ENCODE assay signal across 35 cellular contexts in the genomic region with DNA sequence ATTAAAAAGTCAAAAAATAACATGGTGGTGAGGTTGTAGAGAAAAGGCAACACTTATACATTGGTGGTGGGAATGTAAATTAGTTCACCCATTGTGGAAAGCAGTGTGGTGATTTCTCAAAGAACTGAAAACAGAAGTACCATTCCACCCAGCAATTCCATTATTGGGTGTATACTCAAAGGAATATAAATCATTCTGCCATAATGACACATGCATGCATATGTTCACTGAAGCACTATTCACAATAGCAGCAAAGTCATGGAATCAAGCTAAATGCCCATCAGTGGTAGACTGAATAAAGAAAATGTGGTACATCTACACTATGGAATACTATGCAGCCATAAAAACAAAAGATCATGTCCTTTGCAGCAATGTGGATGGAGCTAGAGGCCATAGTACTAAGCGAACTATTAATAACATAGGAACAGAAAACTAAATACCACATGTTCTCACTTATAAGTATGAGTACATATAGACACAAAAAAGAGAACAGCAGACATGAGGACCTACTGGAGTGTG.
DNase-seq lines count a peak whose midpoint lies in the region; ATAC-seq, FAIRE-seq and TF ChIP-seq lines count a peak whose summit lies in the region.
"Had no signal": no experiment of that assay in that cellular context is flagged by ENCODE, and none has a peak within 500 bp of the region (broad histone marks: within the 10 kb centered on the region; RNA-seq: fewer than 3 reads in every experiment).

No MANE protein-coding gene starts in this region.

- no peaks in the 10 kb centered on the region for H3K4me1 ChIP-seq in SK-N-SH (ENCODE audit: control insufficient read depth in 1 of 2, insufficient read depth in 2 of 2, low read depth in 1 of 2, low read length in 1 of 2)
- H3K4me1 ChIP-seq in HEK293 (ENCODE audit: control insufficient read depth, insufficient read depth, low read length) = no peaks in the 10 kb centered on the region
- no peaks in the 10 kb centered on the region for H3K4me1 ChIP-seq in K562 (replicated peaks in 1 of 2; ENCODE audit: control insufficient read depth in 2 of 2, insufficient read depth in 2 of 2, low read length in 2 of 2)
- H3K4me1 ChIP-seq: A549, BE2C, Caco-2 had no signal

- no peak for DNase-seq in SK-N-SH
- DNase-seq in K562 (ENCODE audit: extremely low read depth in 1 of 4, low spot score in 3 of 4) = no peak
- DNase-seq in HFFc6 = no peak
- DNase-seq in NCI-H1417 treated with DMSO at 0.1 percent for 48 hours (lab: John Stamatoyannopoulos, UW) = no peak
- DNase-seq: 8988T; ACHN; AML-193; BE2C; C1 segment of cervical spinal cord; Caco-2; Calu3; CD4-positive, alpha-beta memory T cell; CD4-positive, alpha-beta T cell; CD4-positive, CD25-positive, alpha-beta regulatory T cell; CD8-positive, alpha-beta memory T cell; CD8-positive, alpha-beta T cell; COR-L47; DMS 273 treated with DMSO at 0.1 percent for 48 hours; DMS153; DMS53; DMS79; DMS79 treated with DMSO at 0.1 percent for 48 hours; DND-41; EL had no signal

- H3K27me3 Mint-ChIP-seq in HFFc6 (ENCODE audit: insufficient read depth) = peaks cover 2% of the 10 kb centered on the region
- H3K27me3 Mint-ChIP-seq: CD4-positive, alpha-beta T cell had no signal

- no peaks in the 10 kb centered on the region for H3K79me2 ChIP-seq in SK-N-SH (ENCODE audit: insufficient read depth)
- no peaks in the 10 kb centered on the region for H3K79me2 ChIP-seq in K562 (ENCODE audit: control insufficient read depth, insufficient read depth, low read length)

- BruUV-seq in K562 (replicated peaks; lab: Mats Ljungman, UMichigan) = no TSS peak

- H3K9ac ChIP-seq in SK-N-SH = no peak overlapping the region
- H3K9ac ChIP-seq in K562 (ENCODE audit: insufficient read depth in 1 of 2, low read depth in 2 of 2, low read length in 2 of 2) = no peak overlapping the region
- H3K9ac ChIP-seq: BLaER1; BLaER1 treated with 17β-estradiol and CSF1 and Interleukin-3, amounts not matched to agents 10 nM and 100 nM had no signal

- H3K27me3 ChIP-seq in SK-N-SH (ENCODE audit: insufficient read depth) (no peaks in the 10 kb centered on the region), K562 (ENCODE audit: control insufficient read depth in 2 of 2, insufficient read depth in 2 of 2, low read length in 2 of 2) (peaks cover 3 to 14% of the 10 kb centered on the region in 2 experiments; a peak in 2 of 5 replicates)
- H3K27me3 ChIP-seq: BE2C; BLaER1; BLaER1 treated with 17β-estradiol and CSF1 and Interleukin-3, amounts not matched to agents 10 nM and 100 nM had no signal

- TF ChIP-seq RAD21 in SK-N-SH (IDR thresholded peaks at IDR 0.05; ENCODE audit: low read length) = no peak
- TF ChIP-seq RAD21 in K562 (CRISPR knock-in tag; conservative IDR thresholded peaks at IDR 0.05 in 1 of 2, IDR thresholded peaks at IDR 0.05 in 1 of 2) = no peak

- H3K27ac ChIP-seq in SK-N-SH (ENCODE audit: low read depth in 2 of 2, low read length in 1 of 2) (no peak overlapping the region), HEK293 (ENCODE audit: extremely low read depth, low read depth, low read length) (no peak overlapping the region), K562 (ENCODE audit: extremely low read depth, low read depth, low read length) (no peak overlapping the region)
- H3K27ac ChIP-seq: 22Rv1; A549; BLaER1; BLaER1 treated with 17β-estradiol and CSF1 and Interleukin-3, amounts not matched to agents 10 nM and 100 nM; C4-2B had no signal

- in situ Hi-C loops in K562 (cut with MboI) = no loop called here

- no peaks in the 10 kb centered on the region for H3K36me3 ChIP-seq in SK-N-SH (replicated peaks in 1 of 2; ENCODE audit: control insufficient read depth in 1 of 2, insufficient read depth in 2 of 2, low read length in 1 of 2)
- no peaks in the 10 kb centered on the region for H3K36me3 ChIP-seq in HEK293 (ENCODE audit: control insufficient read depth in 2 of 2, insufficient read depth in 1 of 2, low read length in 2 of 2)
- no peaks in the 10 kb centered on the region for H3K36me3 ChIP-seq in K562 (ENCODE audit: control insufficient read depth, insufficient read depth, low read length)
- H3K36me3 ChIP-seq: BE2C; BLaER1; BLaER1 treated with 17β-estradiol and CSF1 and Interleukin-3, amounts not matched to agents 10 nM and 100 nM had no signal

- no peaks in the 10 kb centered on the region for H3K9me2 ChIP-seq in SK-N-SH

- H3K4me2 ChIP-seq in SK-N-SH (no peak overlapping the region), K562 (ENCODE audit: insufficient read depth, low read length) (no peak overlapping the region)
- H3K4me2 ChIP-seq: A549; BLaER1; BLaER1 treated with 17β-estradiol and CSF1 and Interleukin-3, amounts not matched to agents 10 nM and 100 nM had no signal

- no peak overlapping the region for H3K4me3 Mint-ChIP-seq in HFFc6
- H3K4me3 Mint-ChIP-seq: B cell; CD14-positive monocyte; CD4-positive, alpha-beta memory T cell; CD4-positive, alpha-beta T cell; CD4-positive, CD25-positive, alpha-beta regulatory T cell; CD8-positive, alpha-beta memory T cell; CD8-positive, alpha-beta T cell had no signal

- WGBS in SK-N-SH (ENCODE audit: low lambda C conversion rate) = 77% methylated on average over 1 of the region's 1 CpG
- 0% methylated on average over 1 of the region's 1 CpG for WGBS in K562 (ENCODE audit: insufficient coverage, low coverage, missing lambda C conversion rate)

- H3K9me3 Mint-ChIP-seq in HFFc6 = peaks cover 2% of the 10 kb centered on the region
- H3K9me3 Mint-ChIP-seq: CD4-positive, alpha-beta T cell; CD8-positive, alpha-beta T cell had no signal

- FAIRE-seq in K562 (lab: Jason Lieb, UNC) = peak; percentile 35
- FAIRE-seq: A204.1, A549, D721Med had no signal

- no peak overlapping the region for H2AFZ ChIP-seq in SK-N-SH (ENCODE audit: low read depth)
- H2AFZ ChIP-seq in K562 (ENCODE audit: low read depth, low read length) = no peak overlapping the region

- H3K4me1 Mint-ChIP-seq in HFFc6 (ENCODE audit: low read depth) = peaks cover 5% of the 10 kb centered on the region; the same call in 1 of the 2 replicates
- H3K4me1 Mint-ChIP-seq: CD4-positive, alpha-beta memory T cell; CD4-positive, CD25-positive, alpha-beta regulatory T cell; CD8-positive, alpha-beta memory T cell had no signal

- no peaks in the 10 kb centered on the region for H3K9me1 ChIP-seq in K562 (ENCODE audit: control insufficient read depth, insufficient read depth, low read length)

- POLR2A ChIA-PET in SK-N-SH (lab: Yijun Ruan, JAX) (no interaction called here), HEK293 (lab: Yijun Ruan, JAX) (no interaction called here), K562 (lab: Yijun Ruan, JAX) (interaction anchor here (0.7 to 1.3 kb wide), 2 partner anchors 14 to 23 kb away, joined by 3 to 4 read pairs; no protein-coding TSS in a partner anchor)

- TF ChIP-seq EP300 in SK-N-SH (IDR thresholded peaks at IDR 0.05; ENCODE audit: borderline replicate concordance in 1 of 2, low read depth in 1 of 2, low read length in 1 of 2) = no peak
- no peak for TF ChIP-seq EP300 in K562 (IDR thresholded peaks at IDR 0.05; ENCODE audit: low read length)

- no peak for TF ChIP-seq POLR2A in K562 (conservative IDR thresholded peaks at IDR 0.05)

- intact Hi-C loops in K562 (cut with micrococcal nuclease) = no loop called here

- no peak overlapping the region for H3K27ac Mint-ChIP-seq in HFFc6
- H3K27ac Mint-ChIP-seq: B cell; CD4-positive, alpha-beta memory T cell; CD4-positive, alpha-beta T cell; CD8-positive, alpha-beta memory T cell; CD8-positive, alpha-beta T cell had no signal

- no peak overlapping the region for H3K4me3 ChIP-seq in SK-N-SH (ENCODE audit: low read depth in 2 of 2, low read length in 1 of 2)
- H3K4me3 ChIP-seq in HEK293 (ENCODE audit: low read depth, low read length) = no peak overlapping the region
- no peak overlapping the region for H3K4me3 ChIP-seq in K562
- H3K4me3 ChIP-seq: A549; BLaER1; BLaER1 treated with 17β-estradiol and CSF1 and Interleukin-3, amounts not matched to agents 10 nM and 100 nM had no signal

- no peaks in the 10 kb centered on the region for H4K20me1 ChIP-seq in SK-N-SH (ENCODE audit: insufficient read depth)
- H4K20me1 ChIP-seq in K562 (replicated peaks; ENCODE audit: control insufficient read depth, insufficient read depth, low read length) = no peaks in the 10 kb centered on the region
- H4K20me1 ChIP-seq: BLaER1; BLaER1 treated with 17β-estradiol and CSF1 and Interleukin-3, amounts not matched to agents 10 nM and 100 nM had no signal

- H3F3A ChIP-seq in SK-N-SH (replicated peaks; ENCODE audit: insufficient read depth) = no peaks in the 10 kb centered on the region

- H3K9me3 ChIP-seq in SK-N-SH (no peaks in the 10 kb centered on the region), HEK293 (ENCODE audit: control insufficient read depth, insufficient read depth, low read depth, low read length) (no peaks in the 10 kb centered on the region), K562 (replicated peaks; ENCODE audit: control insufficient read depth, insufficient read depth, low read depth, low read length) (no peaks in the 10 kb centered on the region)
- H3K9me3 ChIP-seq: BE2C, BLaER1 had no signal

- CTCF ChIA-PET in SK-N-SH (lab: Yijun Ruan, JAX) (no interaction called here), HEK293 (lab: Yijun Ruan, JAX) (interaction anchor here (0.7 kb wide), 1 partner anchor 37 kb away, joined by 4 read pairs; no protein-coding TSS in a partner anchor), K562 (lab: Yijun Ruan, JAX; ENCODE audit: low intra/inter-chr PET ratio) (no interaction called here)

- no peak for TF ChIP-seq CTCF in SK-N-SH (IDR thresholded peaks at IDR 0.05)
- TF ChIP-seq CTCF in HEK293 (tag by site-specific recombination; IDR thresholded peaks at IDR 0.05) = no peak
- no peak for TF ChIP-seq CTCF in K562 (IDR thresholded peaks at IDR 0.05 in 2 of 3, conservative IDR thresholded peaks at IDR 0.05 in 1 of 3; ENCODE audit: insufficient read depth in 2 of 3, low read depth in 1 of 3, low read length in 3 of 3)
- TF ChIP-seq CTCF in HFFc6 (IDR thresholded peaks at IDR 0.05) = no peak

- 0 out of 2 replicates have a peak, but pooled peaks cover 4% of the 10 kb centered on the region for H3K36me3 Mint-ChIP-seq in HFFc6 (ENCODE audit: low read depth)
- H3K36me3 Mint-ChIP-seq: CD14-positive monocyte; CD4-positive, alpha-beta memory T cell; CD4-positive, CD25-positive, alpha-beta regulatory T cell; CD8-positive, alpha-beta memory T cell; CD8-positive, alpha-beta T cell had no signal

- no peak for ATAC-seq in SK-N-SH treated with all-trans-retinoic acid at 6 μM for 48 hours
- ATAC-seq in K562 = no peak
- ATAC-seq: A549; CD8-positive, alpha-beta T cell had no signal

TF ChIP-seq in SK-N-SH treated with all-trans-retinoic acid at 6 μM for 48 hours, 23 proteins besides CTCF, POLR2A, EP300 and RAD21 (continues in another document):
- TF ChIP-seq ZNF70 (CRISPR knock-in tag; IDR thresholded peaks at IDR 0.05) (no peak), ZNF8 (CRISPR knock-in tag; IDR thresholded peaks at IDR 0.05) (peak; percentile 65; the same call in 1 of the 2 replicates)

TF ChIP-seq in HEK293, 187 proteins besides CTCF, POLR2A, EP300 and RAD21 (continues in another document):
- TF ChIP-seq SALL2 (tag by site-specific recombination; IDR thresholded peaks at IDR 0.05; ENCODE audit: borderline replicate concordance) (no peak), ZNF146 (tag by site-specific recombination; IDR thresholded peaks at IDR 0.05) (peak; percentile 27; the same call in 1 of the 2 replicates)

TF ChIP-seq in K562, 482 proteins besides CTCF, POLR2A, EP300 and RAD21 (continues in another document):
- TF ChIP-seq ZNF146 (CRISPR knock-in tag; IDR thresholded peaks at IDR 0.05; ENCODE audit: unreplicated experiment) = peak; percentile 53
- no peak for TF ChIP-seq MEF2A (IDR thresholded peaks at IDR 0.05; ENCODE audit: control insufficient read depth, low read depth, low read length)
